Comparison of ENCODE assay signal across 25 cellular contexts in the genomic region with DNA sequence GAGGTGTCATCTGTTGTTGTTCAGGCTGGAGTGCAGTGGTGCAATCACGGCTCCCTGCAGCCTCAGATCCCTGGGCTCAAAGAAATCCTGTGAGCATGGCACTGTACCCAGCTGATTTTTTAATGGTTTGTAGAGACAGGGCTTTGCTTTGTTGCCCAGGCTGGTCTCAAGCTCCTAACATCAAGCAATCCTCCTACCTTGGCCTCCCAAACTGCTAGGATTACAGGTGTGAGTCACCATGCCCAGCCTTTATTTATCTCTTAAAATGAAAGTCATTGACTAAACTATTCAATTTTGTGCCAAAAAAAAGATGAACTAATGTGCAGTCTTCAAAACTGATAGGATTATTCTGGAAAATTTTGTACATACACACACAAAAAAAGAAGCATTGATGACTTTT. TPM values are rescaled to one million over a fixed set of nuclear protein-coding genes. Genes with fewer than 3 reads are reported as not detected.
DNase-seq lines count a peak whose midpoint lies in the region; FAIRE-seq and TF ChIP-seq lines count a peak whose summit lies in the region.
"Had no signal": no experiment of that assay in that cellular context is flagged by ENCODE, and none has a peak within 500 bp of the region (broad histone marks: within the 10 kb centered on the region; RNA-seq: fewer than 3 reads in every experiment).

No MANE protein-coding gene starts in this region.

- peak; percentile 20 for DNase-seq in Daoy (ENCODE audit: low read depth)
- peak; percentile 12 for DNase-seq in NCI-H226
- DNase-seq in WERI-Rb-1, result no peak
- no peak for DNase-seq in frontal cortex (ENCODE audit: low spot score in 2 of 2)
- no peak for DNase-seq in activated CD4-positive, CD25-positive, alpha-beta regulatory T cell treated with anti-CD3 and anti-CD28 coated beads, Interleukin-2, amount 50 U/mL, for 72 hours
- no peak for DNase-seq in activated naive CD4-positive, alpha-beta T cell treated with anti-CD3 and anti-CD28 coated beads, Interleukin-2, amount 10 ng/mL, durations not matched to agents 7 days and 5 days
- no peak for DNase-seq in NCI-H1417 treated with DMSO at 0.1 percent for 48 hours (lab: John Stamatoyannopoulos, UW)
- DNase-seq: AML-193; Caco-2; Calu3; CD4-positive, alpha-beta T cell; CD8-positive, alpha-beta T cell; DMS79 treated with DMSO at 0.1 percent for 48 hours; EL; GF-D8 had no signal

- H3K9me3 ChIP-seq in WERI-Rb-1 (ENCODE audit: severe bottlenecking), result peaks cover 20% of the 10 kb centered on the region

- H3K27ac Mint-ChIP-seq in activated naive CD4-positive, alpha-beta T cell treated with anti-CD3 and anti-CD28 coated beads, Interleukin-2, amount 10 ng/mL, durations not matched to agents 7 days and 5 days, result no peak overlapping the region
- H3K27ac Mint-ChIP-seq: B cell; CD4-positive, alpha-beta T cell; CD8-positive, alpha-beta T cell had no signal

- H3K4me3 Mint-ChIP-seq in activated naive CD4-positive, alpha-beta T cell treated with anti-CD3 and anti-CD28 coated beads, Interleukin-2, amount 10 ng/mL, durations not matched to agents 7 days and 5 days, result no peak overlapping the region
- H3K4me3 Mint-ChIP-seq: B cell; CD4-positive, alpha-beta T cell; CD8-positive, alpha-beta T cell had no signal

- H3K36me3 Mint-ChIP-seq in activated naive CD4-positive, alpha-beta T cell treated with anti-CD3 and anti-CD28 coated beads, Interleukin-2, amount 10 ng/mL, durations not matched to agents 7 days and 5 days, result no peaks in the 10 kb centered on the region
- H3K36me3 Mint-ChIP-seq: CD8-positive, alpha-beta T cell had no signal

- no peak overlapping the region for H3K4me3 ChIP-seq in WERI-Rb-1 (ENCODE audit: low read depth, low read length)
- H3K4me3 ChIP-seq: A549; BLaER1 treated with 17β-estradiol and CSF1 and Interleukin-3, amounts not matched to agents 10 nM and 100 nM had no signal

- TF ChIP-seq CTCF in WERI-Rb-1 (IDR thresholded peaks at IDR 0.05; ENCODE audit: low read depth, low read length), result no peak

- peak overlapping the region; percentile 68 for H3K27ac ChIP-seq in WERI-Rb-1
- H3K27ac ChIP-seq: 22Rv1; A549; BLaER1 treated with 17β-estradiol and CSF1 and Interleukin-3, amounts not matched to agents 10 nM and 100 nM; C4-2B had no signal

- peaks cover 8% of the 10 kb centered on the region for H3K27me3 Mint-ChIP-seq in activated naive CD4-positive, alpha-beta T cell treated with anti-CD3 and anti-CD28 coated beads, Interleukin-2, amount 10 ng/mL, durations not matched to agents 7 days and 5 days

- no peaks in the 10 kb centered on the region for H3K4me1 Mint-ChIP-seq in activated naive CD4-positive, alpha-beta T cell treated with anti-CD3 and anti-CD28 coated beads, Interleukin-2, amount 10 ng/mL, durations not matched to agents 7 days and 5 days
- H3K4me1 Mint-ChIP-seq: B cell had no signal

- CTCF ChIA-PET in activated naive CD4-positive, alpha-beta T cell treated with anti-CD3 and anti-CD28 coated beads, Interleukin-2, amount 10 ng/mL, durations not matched to agents 7 days and 5 days (lab: Charles Lee), result no interaction called here

- no peaks in the 10 kb centered on the region for H3K27me3 ChIP-seq in WERI-Rb-1 (ENCODE audit: insufficient read depth, low read depth, severe bottlenecking)
- H3K27me3 ChIP-seq: BLaER1 treated with 17β-estradiol and CSF1 and Interleukin-3, amounts not matched to agents 10 nM and 100 nM had no signal

- FAIRE-seq in frontal cortex (lab: Jason Lieb, UNC), result peak; percentile 24
- FAIRE-seq: A549, D721Med, GM12891, GM19239 had no signal

- peaks cover 7% of the 10 kb centered on the region for H3K9me3 Mint-ChIP-seq in activated naive CD4-positive, alpha-beta T cell treated with anti-CD3 and anti-CD28 coated beads, Interleukin-2, amount 10 ng/mL, durations not matched to agents 7 days and 5 days
- H3K9me3 Mint-ChIP-seq: CD4-positive, alpha-beta T cell had no signal

- H3K36me3 ChIP-seq in WERI-Rb-1, result no peaks in the 10 kb centered on the region; the same call in 1 of the 2 replicates
- H3K36me3 ChIP-seq: BLaER1 treated with 17β-estradiol and CSF1 and Interleukin-3, amounts not matched to agents 10 nM and 100 nM had no signal

RNA-seq across cellular contexts. Expression of a gene that starts 38.8 kb away (rescaled TPM):
- total RNA-seq in Daoy (2014; rRNA removed; shearing (Covaris generic)), result not detected in 2 replicates
- not detected for total RNA-seq in frontal cortex
- total RNA-seq: A172; B cell; Calu3; CD4-positive, alpha-beta T cell; CD8-positive, alpha-beta T cell; G401 had no signal

Comparison
In these comparisons a context has a peak if more than half of its experiments do, and no peak if none do; other contexts are left out.
1. DNase-seq: peak in Daoy (single experiment) and NCI-H226 (single experiment); none in WERI-Rb-1 (single experiment), frontal cortex (0 of 2), activated CD4-positive, CD25-positive, alpha-beta regulatory T cell treated with anti-CD3 and anti-CD28 coated beads, Interleukin-2, amount 50 U/mL, for 72 hours (single experiment), activated naive CD4-positive, alpha-beta T cell treated with anti-CD3 and anti-CD28 coated beads, Interleukin-2, amount 10 ng/mL, durations not matched to agents 7 days and 5 days (single experiment) and NCI-H1417 treated with DMSO at 0.1 percent for 48 hours (single experiment).